28 cellular contexts compared by ENCODE assay signal in the genomic region with DNA sequence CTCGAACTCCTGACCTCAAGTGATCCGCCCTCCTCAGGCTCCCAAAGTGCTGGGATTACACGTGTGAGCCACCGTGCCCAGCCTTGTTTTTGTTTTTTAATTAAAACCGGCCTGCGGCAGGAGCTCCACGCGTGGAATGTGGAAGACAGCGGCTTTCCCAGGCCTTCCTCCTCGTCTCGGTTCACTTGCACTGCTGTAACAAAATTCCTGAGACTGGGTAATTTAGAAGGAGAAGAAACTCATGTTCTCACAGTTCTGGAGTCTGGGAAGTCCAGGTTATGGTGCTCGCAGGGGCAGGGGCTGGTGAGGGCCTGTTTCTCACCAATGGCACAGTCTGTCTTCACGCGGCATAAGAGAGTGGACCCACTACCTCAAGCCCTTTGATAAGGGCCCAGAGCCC. TPM values are rescaled to one million over a fixed set of nuclear protein-coding genes. Genes with fewer than 3 reads are reported as not detected.
DNase-seq lines count a peak whose midpoint lies in the region; ATAC-seq and TF ChIP-seq lines count a peak whose summit lies in the region.
"Had no signal": no experiment of that assay in that cellular context is flagged by ENCODE, and none has a peak within 500 bp of the region (broad histone marks: within the 10 kb centered on the region; RNA-seq: fewer than 3 reads in every experiment).

No MANE protein-coding gene starts in this region.

- intact Hi-C loops in sciatic nerve (cut with DNase I): loop anchor here (10.0 kb wide), 1 partner anchor 300 kb away; no protein-coding TSS in a partner anchor
- intact Hi-C loops in ascending aorta (cut with DNase I): loop anchor here (10.0 kb wide), 1 partner anchor 300 kb away; no protein-coding TSS in a partner anchor

- no peak for TF ChIP-seq CTCF in ascending aorta (IDR thresholded peaks at IDR 0.05)

- DNase-seq in EH (ENCODE audit: low read depth) (peak; percentile 40), ecto neural progenitor cell (ENCODE audit: low spot score) (peak; percentile 42), kidney tubule cell (ENCODE audit: low spot score) (peak; percentile 30), sciatic nerve (ENCODE audit: low spot score) (no peak), ascending aorta (ENCODE audit: low spot score in 2 of 2) (no peak), H7 (no peak)
- no peak for DNase-seq in activated T-cell treated with anti-CD3 and anti-CD28 coated beads, Interleukin-2, amount 50 U/mL, for 1 hour
- DNase-seq: ACHN; activated CD8-positive, alpha-beta memory T cell treated with anti-CD3 and anti-CD28 coated beads, Interleukin-2, amount 50 U/mL, for 48 hours; C1 segment of cervical spinal cord; caudate nucleus; DMS79 treated with DMSO at 0.1 percent for 48 hours; KBM-7; NCI-H1417 treated with DMSO at 0.1 percent for 48 hours; NCI-H774; T-helper 1 cell; tibial artery had no signal

- ATAC-seq in sciatic nerve: peak; percentile 32
- ATAC-seq: activated naive CD4-positive, alpha-beta T cell treated with anti-CD3 and anti-CD28 coated beads, Interleukin-2, amount 50 U/mL, for 72 hours; activated T-helper 17 cell treated with anti-CD3 and anti-CD28 coated beads, Interleukin-2, amount 50 U/mL, for 72 hours; HCT116 had no signal

- no peaks in the 10 kb centered on the region for H3K9me3 ChIP-seq in ascending aorta
- H3K9me3 ChIP-seq: neutrophil, prostate gland, SJSA1, tibial artery had no signal

- peaks cover under 1 to 3% of the 10 kb centered on the region in 2 donors for H3K4me1 ChIP-seq in ascending aorta
- H3K4me1 ChIP-seq: prostate gland had no signal

- H3K4me3 ChIP-seq in ascending aorta (no peak overlapping the region), H7 (ENCODE audit: insufficient read depth, low read depth, low read length) (no peak overlapping the region)
- H3K4me3 ChIP-seq: dorsolateral prefrontal cortex, prostate gland, SJSA1, tibial artery had no signal

- no peaks in the 10 kb centered on the region for H3K36me3 ChIP-seq in ascending aorta
- H3K36me3 ChIP-seq in H7 (replicated peaks; ENCODE audit: control insufficient read depth, insufficient read depth, low read length): no peaks in the 10 kb centered on the region
- H3K36me3 ChIP-seq: neutrophil, prostate gland, SJSA1, tibial artery had no signal

- no peak overlapping the region for H3K27ac ChIP-seq in ascending aorta
- H3K27ac ChIP-seq: dorsolateral prefrontal cortex, neutrophil, prostate gland, SJSA1, tibial artery had no signal

- no peaks in the 10 kb centered on the region for H3K27me3 ChIP-seq in ascending aorta
- no peaks in the 10 kb centered on the region for H3K27me3 ChIP-seq in H7 (ENCODE audit: control insufficient read depth, insufficient read depth, low read length)
- H3K27me3 ChIP-seq: dorsolateral prefrontal cortex, SJSA1, tibial artery had no signal

RNA-seq across cellular contexts. Expression of a gene that starts 14.4 kb away (rescaled TPM):
- total RNA-seq in sciatic nerve (3.9 TPM), ascending aorta (not detected)
- total RNA-seq in H7 (2014; rRNA removed; shearing (Covaris generic)): 1.2 and 2.2 TPM in 2 replicates
- total RNA-seq: activated T-helper 17 cell treated with anti-CD3 and anti-CD28 coated beads, Interleukin-2, amount 50 U/mL, for 72 hours; astrocyte; lung microvascular endothelial cell; prostate gland; RPMI7951; SJSA1; skeletal muscle tissue had no signal

RNA-seq across cellular contexts. Expression of a gene that starts 44.5 kb away (rescaled TPM):
- total RNA-seq in sciatic nerve (101 TPM), ascending aorta (4.0 TPM)
- 40.6 and 40.8 TPM in 2 replicates for total RNA-seq in H7 (2014; rRNA removed; shearing (Covaris generic))
- total RNA-seq: activated naive CD4-positive, alpha-beta T cell treated with anti-CD3 and anti-CD28 coated beads, Interleukin-2, amount 50 U/mL, for 72 hours; lung microvascular endothelial cell; RPMI7951 had no signal

Comparison
In these comparisons a context has a peak if more than half of its experiments do, and no peak if none do; other contexts are left out.
1. DNase-seq: peak in EH (single experiment), ecto neural progenitor cell (single experiment) and kidney tubule cell (single experiment); none in sciatic nerve (single experiment), activated T-cell treated with anti-CD3 and anti-CD28 coated beads, Interleukin-2, amount 50 U/mL, for 1 hour (single experiment), ascending aorta (0 of 2) and H7 (single experiment).